Comparison of ENCODE assay signal across 8 cellular contexts in genomic region chr4:36844448-36844847, GRCh38.
"Had no signal": no experiment of that assay in that cellular context is flagged by ENCODE, and none has a peak within 500 bp of the region (broad histone marks: within the 10 kb centered on the region; RNA-seq: fewer than 3 reads in every experiment).

No MANE protein-coding gene starts in this region.

- H3K27ac ChIP-seq: HL-60, KMS-11 had no signal

- DNase-seq: IMR-90, KBM-7, KG1 had no signal

- ATAC-seq: HepG2, K562 had no signal

- H3K9ac ChIP-seq: KMS-11 had no signal

- FAIRE-seq: HepG2, HTR-8/SVneo, K562 had no signal

- H3K4me2 ChIP-seq: KMS-11 had no signal

- H3K4me3 ChIP-seq: K562 had no signal
